ENCODE assay signal across 13 cellular contexts in the genomic region with DNA sequence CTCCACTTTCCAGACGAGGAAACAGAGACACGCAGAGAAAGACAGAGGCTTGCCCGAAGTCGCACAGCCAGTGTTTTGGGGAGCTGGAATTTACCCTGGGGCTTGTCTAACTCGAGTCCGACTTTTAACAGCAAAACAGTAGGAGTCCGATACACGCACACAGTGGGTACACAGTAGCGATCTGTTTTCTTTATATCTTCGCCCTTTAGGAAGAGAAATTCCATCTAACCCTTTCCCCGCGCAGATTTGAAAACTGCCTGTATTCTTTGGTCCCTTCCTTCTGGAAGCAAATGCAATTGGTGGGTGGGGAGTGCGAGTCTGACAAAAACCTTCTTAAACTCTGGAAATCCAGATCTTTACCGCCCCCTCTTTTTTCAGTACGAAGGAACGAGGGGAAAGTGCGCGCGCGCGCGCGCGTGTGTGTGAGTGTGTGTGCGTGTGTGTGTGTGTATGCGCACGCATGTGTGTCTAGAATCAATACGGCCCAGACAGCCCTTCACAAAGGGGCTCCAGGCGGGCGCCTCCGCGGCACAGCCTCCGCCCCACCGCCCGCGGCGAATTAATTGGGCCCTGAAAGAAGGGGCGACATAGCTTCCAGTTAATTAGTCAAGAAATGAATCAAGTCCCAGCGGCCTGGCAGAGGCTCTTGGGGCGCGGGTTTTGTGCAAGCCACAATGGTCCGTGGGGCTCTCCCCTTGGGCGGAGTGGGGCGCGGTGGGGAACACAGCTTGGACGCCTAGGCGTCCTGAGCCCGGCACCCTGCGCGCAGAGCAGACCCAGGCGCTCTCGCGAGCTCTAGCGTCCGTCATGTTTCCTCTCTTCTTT. TPM values are rescaled to one million over a fixed set of nuclear protein-coding genes. Genes with fewer than 3 reads are reported as not detected.
DNase-seq lines count a peak whose midpoint lies in the region; ATAC-seq and TF ChIP-seq lines count a peak whose summit lies in the region.
"Had no signal": no experiment of that assay in that cellular context is flagged by ENCODE, and none has a peak within 500 bp of the region (broad histone marks: within the 10 kb centered on the region; RNA-seq: fewer than 3 reads in every experiment).

No MANE protein-coding gene starts in this region.

- H3K27me3 Mint-ChIP-seq in HFFc6 (ENCODE audit: insufficient read depth), result peaks cover 9% of the 10 kb centered on the region

- TF ChIP-seq POLR2A in right lobe of liver (IDR thresholded peaks at IDR 0.05), result no peak

- H3K36me3 ChIP-seq in right lobe of liver (no peaks in the 10 kb centered on the region), subcutaneous abdominal adipose tissue (ENCODE audit: control insufficient read depth in 5 of 5, insufficient read depth in 5 of 5, low read length in 5 of 5) (no peaks in the 10 kb centered on the region)

- TF ChIP-seq CTCF in HFFc6 (IDR thresholded peaks at IDR 0.05), result no peak
- no peak for TF ChIP-seq CTCF in choroid plexus epithelial cell (conservative IDR thresholded peaks at IDR 0.05; ENCODE audit: low read depth, low read length)
- TF ChIP-seq CTCF in right lobe of liver (IDR thresholded peaks at IDR 0.05), result no peak

- peak overlapping the region; percentile 40 for H3K4me3 ChIP-seq in choroid plexus epithelial cell (ENCODE audit: low read depth, low read length)
- peak overlapping the region; percentile 7 to 49 (median 44) for H3K4me3 ChIP-seq in right lobe of liver
- peak overlapping the region; percentile 44 to 57 (median 52) for H3K4me3 ChIP-seq in subcutaneous abdominal adipose tissue (ENCODE audit: low read depth in 1 of 5, low read length in 5 of 5)

- DNase-seq in HFFc6, result no peak
- DNase-seq in choroid plexus epithelial cell (ENCODE audit: low read depth), result no peak
- DNase-seq in right lobe of liver, result no peak
- DNase-seq in NCI-H2081 (lab: John Stamatoyannopoulos, UW), result no peak
- DNase-seq in occipital lobe (lab: John Stamatoyannopoulos, UW), result no peak
- DNase-seq: activated CD4-positive, alpha-beta T cell treated with anti-CD3 and anti-CD28 coated beads, Interleukin-2, amount 50 U/mL, for 48 hours; DMS53; effector memory CD4-positive, alpha-beta T cell; left colon; NCI-H774 had no signal

- 16% methylated on average over 31 of the region's 55 CpGs for WGBS in right lobe of liver (ENCODE audit: insufficient coverage, low coverage, low lambda C conversion rate, missing lambda C conversion rate)

- H3K4me3 Mint-ChIP-seq in HFFc6, result peak overlapping the region; percentile 85
- H3K4me3 Mint-ChIP-seq: activated naive CD4-positive, alpha-beta T cell treated with anti-CD3 and anti-CD28 coated beads, Interleukin-2, amount 50 U/mL, for 24 hours had no signal

- peak; percentile 45 to 70 (median 60) for ATAC-seq in right lobe of liver
- ATAC-seq in HG02870 (IDR thresholded peaks at IDR 0.05; ENCODE audit: unreplicated experiment), result no peak
- ATAC-seq: left colon had no signal

- H3K9me3 ChIP-seq in right lobe of liver, result no peaks in the 10 kb centered on the region
- no peaks in the 10 kb centered on the region for H3K9me3 ChIP-seq in subcutaneous abdominal adipose tissue (ENCODE audit: control insufficient read depth in 5 of 5, low read length in 5 of 5)

- peaks cover 29% of the 10 kb centered on the region for H3K4me1 Mint-ChIP-seq in HFFc6 (ENCODE audit: low read depth)
- H3K4me1 Mint-ChIP-seq: activated naive CD4-positive, alpha-beta T cell treated with anti-CD3 and anti-CD28 coated beads, Interleukin-2, amount 50 U/mL, for 24 hours had no signal

- intact Hi-C loops in right lobe of liver (cut with DNase I), result no loop called here

- no peaks in the 10 kb centered on the region for H3K36me3 Mint-ChIP-seq in HFFc6 (ENCODE audit: low read depth)
- H3K36me3 Mint-ChIP-seq: activated naive CD4-positive, alpha-beta T cell treated with anti-CD3 and anti-CD28 coated beads, Interleukin-2, amount 50 U/mL, for 24 hours had no signal

- H3K27ac ChIP-seq in right lobe of liver (no peak overlapping the region), subcutaneous abdominal adipose tissue (ENCODE audit: low read depth, low read length) (no peak overlapping the region)

- H3K9me3 Mint-ChIP-seq in HFFc6, result no peaks in the 10 kb centered on the region
- H3K9me3 Mint-ChIP-seq: activated naive CD4-positive, alpha-beta T cell treated with anti-CD3 and anti-CD28 coated beads, Interleukin-2, amount 50 U/mL, for 24 hours had no signal

- no peaks in the 10 kb centered on the region for H3K27me3 ChIP-seq in right lobe of liver
- H3K27me3 ChIP-seq in subcutaneous abdominal adipose tissue (ENCODE audit: control insufficient read depth in 5 of 5, insufficient read depth in 4 of 5, low read length in 5 of 5), result peaks cover 43 to 90% (median 81%) of the 10 kb centered on the region in 5 donors

- peak overlapping the region; percentile 56; the same call in 1 of the 2 replicates for H3K27ac Mint-ChIP-seq in HFFc6
- H3K27ac Mint-ChIP-seq: activated naive CD4-positive, alpha-beta T cell treated with anti-CD3 and anti-CD28 coated beads, Interleukin-2, amount 50 U/mL, for 24 hours had no signal

- peak overlapping the region in 1 of 5 donors; percentile 25 for H3K9ac ChIP-seq in subcutaneous abdominal adipose tissue (ENCODE audit: low read length in 5 of 5)

- H3K4me1 ChIP-seq in right lobe of liver (no peaks in the 10 kb centered on the region), subcutaneous abdominal adipose tissue (ENCODE audit: control insufficient read depth in 5 of 5, insufficient read depth in 5 of 5, low read length in 5 of 5) (peaks cover 0 to 27% (median 21%) of the 10 kb centered on the region in 5 donors)

RNA-seq across cellular contexts. Expression of gene TBX3, which starts 14.0 kb away (rescaled TPM):
- 100 to 1,000 TPM; 108 to 145 (median 127) TPM for total RNA-seq in HFFc6 (2021; fragmentation: NEBNext Ultra II Directional; extraction: Animal tissue kit (Norgen Biotek cat#: 25700))
- 10 to 100 TPM; 15.6 to 44.0 (median 27.8) TPM for total RNA-seq in right lobe of liver
- total RNA-seq in occipital lobe, result 1.2 TPM
